Comparison of ENCODE assay signal across 1 cellular context in the genomic region with DNA sequence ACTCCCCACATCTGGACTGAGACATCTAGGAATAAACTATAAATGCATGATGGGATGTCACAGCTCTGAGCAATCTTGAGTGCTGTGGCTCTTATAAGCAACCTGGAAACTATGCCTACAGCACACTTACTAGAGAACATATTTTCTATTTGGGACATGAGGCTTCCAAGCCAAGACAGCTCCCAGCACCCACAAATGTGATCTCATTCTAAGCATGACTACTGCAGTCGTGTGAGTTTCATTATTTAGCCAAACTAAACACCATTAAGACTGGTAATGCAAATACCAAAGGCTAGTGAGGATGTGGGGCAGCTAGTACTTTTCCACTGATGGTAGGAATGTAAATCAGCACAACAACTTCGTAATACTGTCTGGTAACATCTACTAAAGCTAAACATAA.
TF ChIP-seq lines count a peak whose summit lies in the region.

No MANE protein-coding gene starts in this region.

TF ChIP-seq in GM23338, 12 proteins besides CTCF, POLR2A, EP300 and RAD21 (continued from another document):
- TF ChIP-seq ZNF462 (CRISPR knock-in tag; IDR thresholded peaks at IDR 0.05), result no peak
- TF ChIP-seq NANOG (IDR thresholded peaks at IDR 0.05; ENCODE audit: borderline replicate concordance), result no peak
- TF ChIP-seq POLR2AphosphoS5 (IDR thresholded peaks at IDR 0.05; ENCODE audit: low read depth), result no peak
- no peak for TF ChIP-seq EZH2phosphoT487 (IDR thresholded peaks at IDR 0.05; ENCODE audit: unreplicated experiment)
- no peak for TF ChIP-seq CREB1 (CRISPR knock-in tag; IDR thresholded peaks at IDR 0.05; ENCODE audit: low read depth)
- TF ChIP-seq ZNF114 (CRISPR knock-in tag; IDR thresholded peaks at IDR 0.05), result no peak
- no peak for TF ChIP-seq ETS1 (IDR thresholded peaks at IDR 0.05)
- TF ChIP-seq JUNB (IDR thresholded peaks at IDR 0.05; ENCODE audit: unreplicated experiment), result no peak
TF ChIP-seq in GM23338: peak in this region for 0.
